ENCODE assay signal across 31 cellular contexts in genomic region chr3:184785106-184785505, GRCh38. TPM values are rescaled to one million over a fixed set of nuclear protein-coding genes. Genes with fewer than 3 reads are reported as not detected.
DNase-seq lines count a peak whose midpoint lies in the region; ATAC-seq, FAIRE-seq and TF ChIP-seq lines count a peak whose summit lies in the region.
"Had no signal": no experiment of that assay in that cellular context is flagged by ENCODE, and none has a peak within 500 bp of the region (broad histone marks: within the 10 kb centered on the region; RNA-seq: fewer than 3 reads in every experiment).

No MANE protein-coding gene starts in this region.

- no peak for TF ChIP-seq POLR2A in heart left ventricle (IDR thresholded peaks at IDR 0.05)

- H3K9me3 Mint-ChIP-seq in astrocyte (ENCODE audit: unreplicated experiment), result peaks cover 3% of the 10 kb centered on the region
- H3K9me3 Mint-ChIP-seq: activated naive CD4-positive, alpha-beta T cell treated with anti-CD3 and anti-CD28 coated beads, Interleukin-2, amount 10 ng/mL, durations not matched to agents 7 days and 5 days; activated T-helper 1 cell treated with anti-CD3 and anti-CD28 coated beads, Interleukin-12 subunit alpha, Interleukin-12 subunit beta, Interleukin-2, Interleukin-4 antibody, amounts not matched to agents 30 ng/mL and 10 ng/mL and 1 ng/mL, durations not matched to agents 14 hours and 24 hours and 36 hours; natural killer cell; stimulated activated naive B cell treated with anti-CD40 and anti-IgM and Interleukin-4, amounts not matched to agents 10 μg/mL and 1 μg/mL and 100 μg/mL, for 72 hours had no signal

- CTCF ChIA-PET in A673 (lab: Charles Lee), result interaction anchor here (0.6 to 3.7 kb wide), 2 partner anchors 74 to 224 kb away, joined by 3 to 20 read pairs; partner anchors contain the start of gene EPHB3

- BruUV-seq in A673 (replicated peaks; lab: Mats Ljungman, UMichigan), result no TSS peak

- DNase-seq in A673 (ENCODE audit: low spot score), result peak; percentile 48
- DNase-seq in GM18507 (ENCODE audit: extremely low spot score, insufficient read length, low read depth), result no peak
- DNase-seq in NAMALWA (ENCODE audit: low spot score), result peak; percentile 27
- DNase-seq in astrocyte (ENCODE audit: low read depth), result no peak
- DNase-seq in posterior cingulate gyrus, result no peak
- DNase-seq in T1000 (lab: John Stamatoyannopoulos, UW), result no peak
- DNase-seq in heart left ventricle, result no peak
- DNase-seq: ACHN; activated naive CD4-positive, alpha-beta T cell treated with anti-CD3 and anti-CD28 coated beads, Interleukin-2, amount 10 ng/mL, durations not matched to agents 7 days and 5 days; Calu3; EL; left ventricle myocardium superior; midbrain; natural killer cell; NCI-H1092 treated with DMSO at 0.1 percent for 48 hours; NCI-H187 treated with DMSO at 0.1 percent for 48 hours; pancreas; stimulated activated CD4-positive, alpha-beta T cell treated with anti-CD3 and anti-CD28 coated beads, Interleukin-4, amount 100 ng/mL, for 1 hour; stimulated activated naive B cell treated with anti-CD40 and anti-IgM and Interleukin-4, amounts not matched to agents 10 μg/mL and 1 μg/mL and 100 μg/mL, for 72 hours; T-helper 2 cell; WERI-Rb-1 had no signal

- H3K4me2 ChIP-seq in astrocyte (ENCODE audit: low read length), result no peak overlapping the region

- H3K4me1 Mint-ChIP-seq in astrocyte (ENCODE audit: low read depth, unreplicated experiment), result peaks cover 26% of the 10 kb centered on the region

- H3K4me3 Mint-ChIP-seq in astrocyte (ENCODE audit: unreplicated experiment), result no peak overlapping the region
- H3K4me3 Mint-ChIP-seq: activated naive CD4-positive, alpha-beta T cell treated with anti-CD3 and anti-CD28 coated beads, Interleukin-2, amount 10 ng/mL, durations not matched to agents 7 days and 5 days; activated T-helper 1 cell treated with anti-CD3 and anti-CD28 coated beads, Interleukin-12 subunit alpha, Interleukin-12 subunit beta, Interleukin-2, Interleukin-4 antibody, amounts not matched to agents 30 ng/mL and 10 ng/mL and 1 ng/mL, durations not matched to agents 14 hours and 24 hours and 36 hours; natural killer cell; stimulated activated naive B cell treated with anti-CD40 and anti-IgM and Interleukin-4, amounts not matched to agents 10 μg/mL and 1 μg/mL and 100 μg/mL, for 72 hours had no signal

- H3K9me3 ChIP-seq in A673 (ENCODE audit: low read depth, low read length, poor library complexity, severe bottlenecking) (no peaks in the 10 kb centered on the region), astrocyte (ENCODE audit: insufficient read depth, low read depth, low read length) (no peaks in the 10 kb centered on the region), heart left ventricle (no peaks in the 10 kb centered on the region)
- H3K9me3 ChIP-seq: gastroesophageal sphincter, pancreas, right atrium auricular region, spleen, suprapubic skin, vagina had no signal

- 53 to 59% (median 54%) methylated on average over 6 of the region's 6 CpGs for WGBS in heart left ventricle, 4 donors

- TF ChIP-seq CTCF in A673 (conservative IDR thresholded peaks at IDR 0.05; ENCODE audit: low read depth, low read length), result no peak
- TF ChIP-seq CTCF in astrocyte (IDR thresholded peaks at IDR 0.05; ENCODE audit: insufficient read depth, low read depth, low read length), result no peak
- no peak for TF ChIP-seq CTCF in heart left ventricle (IDR thresholded peaks at IDR 0.05)

- no peak overlapping the region for H3K4me3 ChIP-seq in A673 (ENCODE audit: low read depth, low read length, poor library complexity, severe bottlenecking)
- H3K4me3 ChIP-seq in astrocyte (ENCODE audit: insufficient read depth, low read depth, low read length), result no peak overlapping the region
- no peak overlapping the region for H3K4me3 ChIP-seq in heart left ventricle
- H3K4me3 ChIP-seq: gastroesophageal sphincter, pancreas, right atrium auricular region, spleen, suprapubic skin, vagina had no signal

- intact Hi-C loops in A673 (cut with micrococcal nuclease; ENCODE audit: unreplicated experiment), result loop anchor here (10.0 kb wide), 1 partner anchor 410 kb away; the partner anchor contains the start of gene THPO
- intact Hi-C loops in posterior cingulate gyrus (cut with DNase I), result no loop called here
- intact Hi-C loops in heart left ventricle (cut with DNase I), result no loop called here

- H3K36me3 ChIP-seq in A673 (ENCODE audit: insufficient read depth, low read length, poor library complexity, severe bottlenecking) (no peaks in the 10 kb centered on the region), astrocyte (ENCODE audit: insufficient read depth, low read length) (no peaks in the 10 kb centered on the region), heart left ventricle (no peaks in the 10 kb centered on the region)
- H3K36me3 ChIP-seq: gastroesophageal sphincter, pancreas, right atrium auricular region, spleen, suprapubic skin, vagina, WERI-Rb-1 had no signal

- H3K9ac ChIP-seq in astrocyte (ENCODE audit: low read length), result no peak overlapping the region

- H3K27me3 Mint-ChIP-seq in astrocyte (ENCODE audit: low read depth, unreplicated experiment), result peaks cover 7% of the 10 kb centered on the region

- H3K4me1 ChIP-seq in A673 (ENCODE audit: insufficient read depth, low read length, poor library complexity, severe bottlenecking) (peaks cover 40% of the 10 kb centered on the region), astrocyte (ENCODE audit: insufficient read depth, low read length) (peaks cover 28% of the 10 kb centered on the region), heart left ventricle (peaks cover 0 to 28% (median 14%) of the 10 kb centered on the region in 12 donors)

- FAIRE-seq in GM18507 (lab: Jason Lieb, UNC), result peak; percentile 5
- peak; percentile 29 for FAIRE-seq in astrocyte (lab: Jason Lieb, UNC)
- FAIRE-seq: GM19239, islet of Langerhans, pancreas had no signal

- no peak overlapping the region for H2AFZ ChIP-seq in astrocyte (ENCODE audit: low read depth, low read length)

- ATAC-seq in HG03520 (IDR thresholded peaks at IDR 0.05; ENCODE audit: unreplicated experiment) (no peak), heart left ventricle (no peak)
- ATAC-seq: gastroesophageal sphincter; natural killer cell; pancreas; stimulated activated naive B cell treated with anti-CD40 and anti-IgM and Interleukin-4, amounts not matched to agents 10 μg/mL and 1 μg/mL and 100 μg/mL, for 72 hours had no signal

- H3K36me3 Mint-ChIP-seq in astrocyte (ENCODE audit: low read depth, unreplicated experiment), result peaks cover 2% of the 10 kb centered on the region
- H3K36me3 Mint-ChIP-seq: activated naive CD4-positive, alpha-beta T cell treated with anti-CD3 and anti-CD28 coated beads, Interleukin-2, amount 10 ng/mL, durations not matched to agents 7 days and 5 days; natural killer cell; stimulated activated naive B cell treated with anti-CD40 and anti-IgM and Interleukin-4, amounts not matched to agents 10 μg/mL and 1 μg/mL and 100 μg/mL, for 72 hours had no signal

- no peaks in the 10 kb centered on the region for H3K27me3 ChIP-seq in A673 (replicated peaks; ENCODE audit: insufficient read depth, low read depth, low read length, poor library complexity)
- H3K27me3 ChIP-seq in astrocyte (ENCODE audit: insufficient read depth, low read length), result no peaks in the 10 kb centered on the region
- peaks cover 0 to 8% (median 0%) of the 10 kb centered on the region in 9 donors for H3K27me3 ChIP-seq in heart left ventricle
- H3K27me3 ChIP-seq: pancreas, right atrium auricular region, vagina had no signal

- no peaks in the 10 kb centered on the region for H4K20me1 ChIP-seq in astrocyte (ENCODE audit: insufficient read depth, low read length)

- POLR2A ChIA-PET in A673 (lab: Charles Lee; ENCODE audit: low non-redundant PET), result interaction anchor here (0.9 kb wide), 1 partner anchor 224 kb away, joined by 5 read pairs; the partner anchor contains the start of gene EPHB3

- H3K27ac Mint-ChIP-seq in astrocyte (ENCODE audit: unreplicated experiment), result no peak overlapping the region
- H3K27ac Mint-ChIP-seq: activated naive CD4-positive, alpha-beta T cell treated with anti-CD3 and anti-CD28 coated beads, Interleukin-2, amount 10 ng/mL, durations not matched to agents 7 days and 5 days; activated T-helper 1 cell treated with anti-CD3 and anti-CD28 coated beads, Interleukin-12 subunit alpha, Interleukin-12 subunit beta, Interleukin-2, Interleukin-4 antibody, amounts not matched to agents 30 ng/mL and 10 ng/mL and 1 ng/mL, durations not matched to agents 14 hours and 24 hours and 36 hours; natural killer cell; stimulated activated naive B cell treated with anti-CD40 and anti-IgM and Interleukin-4, amounts not matched to agents 10 μg/mL and 1 μg/mL and 100 μg/mL, for 72 hours had no signal

- H3K27ac ChIP-seq in A673 (ENCODE audit: low read depth, low read length, poor library complexity, severe bottlenecking), result peak overlapping the region; percentile 71
- no peak overlapping the region for H3K27ac ChIP-seq in astrocyte (ENCODE audit: low read depth, low read length)
- H3K27ac ChIP-seq in heart left ventricle, result peak overlapping the region in 2 of 12 donors; percentile 61 to 74
- H3K27ac ChIP-seq: C4-2B, gastroesophageal sphincter, pancreas, right atrium auricular region, spleen, suprapubic skin, vagina, WERI-Rb-1 had no signal

- no peaks in the 10 kb centered on the region for H3K79me2 ChIP-seq in astrocyte (ENCODE audit: insufficient read depth, low read length)

RNA-seq across cellular contexts. Expression of gene VPS8, which starts 26.9 kb away (rescaled TPM):
- total RNA-seq in A673 (2021) (42.3 and 43.2 TPM in 2 replicates), astrocyte (37.6 and 40.7 TPM in 2 replicates), heart left ventricle (100 to 1,000 TPM in 2 of 9 donors, 10 to 100 TPM in 7; 46.0 to 122 (median 75.3) TPM)
- polyA plus RNA-seq in heart left ventricle, result 10 to 100 TPM; 15.7 TPM

Comparison
In these comparisons a context has a peak if more than half of its experiments do, and no peak if none do; other contexts are left out.
1. DNase-seq: peak in A673 (single experiment) and NAMALWA (single experiment); none in GM18507 (single experiment), astrocyte (single experiment), posterior cingulate gyrus (0 of 10), T1000 (single experiment) and heart left ventricle (0 of 5).